Comparison of ENCODE assay signal across 8 cellular contexts in genomic region chr16:75288596-75289120, GRCh38. TPM values are rescaled to one million over a fixed set of nuclear protein-coding genes. Genes with fewer than 3 reads are reported as not detected.
DNase-seq lines count a peak whose midpoint lies in the region; ATAC-seq, FAIRE-seq and TF ChIP-seq lines count a peak whose summit lies in the region.

No MANE protein-coding gene starts in this region.

- H3K4me1 ChIP-seq in astrocyte (ENCODE audit: insufficient read depth, low read length), result peaks cover 6% of the 10 kb centered on the region
- peaks cover 0 to 32% (median 22%) of the 10 kb centered on the region in 6 donors for H3K4me1 ChIP-seq in spleen

- H3K27ac ChIP-seq in CD4-positive, alpha-beta T cell (ENCODE audit: low read depth, low read length), result no peak overlapping the region
- no peak overlapping the region for H3K27ac ChIP-seq in astrocyte (ENCODE audit: low read depth, low read length)
- peak overlapping the region in 7 of 8 donors; percentile 72 to 86 (median 77) for H3K27ac ChIP-seq in spleen

- intact Hi-C loops in CD4-positive, alpha-beta T cell (cut with DNase I, micrococcal nuclease), result no loop called here
- intact Hi-C loops in spleen (cut with DNase I; ENCODE audit: low total_unique reads), result no loop called here

- H3K27ac Mint-ChIP-seq in CD4-positive, alpha-beta T cell, result no peak overlapping the region
- H3K27ac Mint-ChIP-seq in astrocyte (ENCODE audit: unreplicated experiment), result peak overlapping the region; percentile 23

- no peak for TF ChIP-seq CTCF in CD4-positive, alpha-beta T cell (IDR thresholded peaks at IDR 0.05)
- TF ChIP-seq CTCF in astrocyte (IDR thresholded peaks at IDR 0.05; ENCODE audit: insufficient read depth, low read depth, low read length) (no peak), spleen (IDR thresholded peaks at IDR 0.05 in 8 of 11, conservative IDR thresholded peaks at IDR 0.05 in 3 of 11) (no peak)

- DNase-seq in CD4-positive, alpha-beta T cell, result peak; percentile 21 to 60 (median 43)
- DNase-seq in T-helper 2 cell, result peak in 4 of 5 experiments; percentile 32 to 84 (median 59)
- no peak for DNase-seq in astrocyte (ENCODE audit: low read depth)
- DNase-seq in spleen, result peak; percentile 77
- DNase-seq in mesenteric fat pad (ENCODE audit: low spot score), result no peak
- DNase-seq in NCI-H146 treated with DMSO at 0.1 percent for 48 hours (lab: John Stamatoyannopoulos, UW; ENCODE audit: unreplicated experiment), result no peak
- DNase-seq in HK-2 (ENCODE audit: unreplicated experiment), result no peak

- H3K4me3 ChIP-seq in astrocyte (ENCODE audit: insufficient read depth, low read depth, low read length), result no peak overlapping the region
- H3K4me3 ChIP-seq in spleen, result no peak overlapping the region

- H3K4me1 Mint-ChIP-seq in CD4-positive, alpha-beta T cell (ENCODE audit: low read depth), result peaks cover 15% of the 10 kb centered on the region
- peaks cover 10% of the 10 kb centered on the region for H3K4me1 Mint-ChIP-seq in astrocyte (ENCODE audit: low read depth, unreplicated experiment)

- no peak overlapping the region for H2AFZ ChIP-seq in astrocyte (ENCODE audit: low read depth, low read length)

- no peak overlapping the region for H3K9ac ChIP-seq in astrocyte (ENCODE audit: low read length)

- no peak overlapping the region for H3K4me2 ChIP-seq in astrocyte (ENCODE audit: low read length)

- H3K79me2 ChIP-seq in astrocyte (ENCODE audit: insufficient read depth, low read length), result no peaks in the 10 kb centered on the region

- 47 to 66% (median 60%) methylated on average over 10 of the region's 10 CpGs for WGBS in spleen, 5 donors

- ATAC-seq in CD4-positive, alpha-beta T cell (ENCODE audit: poor library complexity), result peak; percentile 93
- ATAC-seq in GM21367 (IDR thresholded peaks at IDR 0.05; ENCODE audit: unreplicated experiment), result no peak

- H3K27me3 Mint-ChIP-seq in CD4-positive, alpha-beta T cell, result peaks cover 13% of the 10 kb centered on the region
- H3K27me3 Mint-ChIP-seq in astrocyte (ENCODE audit: low read depth, unreplicated experiment), result no peaks in the 10 kb centered on the region

- H3K36me3 Mint-ChIP-seq in CD4-positive, alpha-beta T cell (ENCODE audit: low read depth), result peaks cover 45% of the 10 kb centered on the region
- peaks cover 20% of the 10 kb centered on the region for H3K36me3 Mint-ChIP-seq in astrocyte (ENCODE audit: low read depth, unreplicated experiment)

- no peaks in the 10 kb centered on the region for H3K9me3 ChIP-seq in CD4-positive, alpha-beta T cell (ENCODE audit: control insufficient read depth, low read length)
- H3K9me3 ChIP-seq in astrocyte (ENCODE audit: insufficient read depth, low read depth, low read length) (no peaks in the 10 kb centered on the region), spleen (no peaks in the 10 kb centered on the region)

- H3K36me3 ChIP-seq in astrocyte (ENCODE audit: insufficient read depth, low read length), result peaks cover 5% of the 10 kb centered on the region
- peaks cover 0 to 41% (median 19%) of the 10 kb centered on the region in 6 donors for H3K36me3 ChIP-seq in spleen

- TF ChIP-seq POLR2A in spleen (IDR thresholded peaks at IDR 0.05), result no peak

- peak overlapping the region; percentile 34 for H3K4me3 Mint-ChIP-seq in CD4-positive, alpha-beta T cell
- H3K4me3 Mint-ChIP-seq in astrocyte (ENCODE audit: unreplicated experiment), result no peak overlapping the region

- POLR2A ChIA-PET in CD4-positive, alpha-beta T cell (lab: Charles Lee), result no interaction called here

- no peaks in the 10 kb centered on the region for H3K9me3 Mint-ChIP-seq in CD4-positive, alpha-beta T cell
- H3K9me3 Mint-ChIP-seq in astrocyte (ENCODE audit: unreplicated experiment), result no peaks in the 10 kb centered on the region

- CTCF ChIA-PET in CD4-positive, alpha-beta T cell (lab: Charles Lee), result no interaction called here

- no peak for FAIRE-seq in astrocyte (lab: Jason Lieb, UNC)

- no peaks in the 10 kb centered on the region for H3K27me3 ChIP-seq in CD4-positive, alpha-beta T cell (ENCODE audit: control insufficient read depth, insufficient read depth, low read length)
- H3K27me3 ChIP-seq in astrocyte (ENCODE audit: insufficient read depth, low read length), result no peaks in the 10 kb centered on the region
- H3K27me3 ChIP-seq in spleen (replicated peaks in 1 of 7), result peaks cover 0 to 7% (median 0%) of the 10 kb centered on the region in 7 donors

- H4K20me1 ChIP-seq in astrocyte (ENCODE audit: insufficient read depth, low read length), result no peaks in the 10 kb centered on the region

RNA-seq across cellular contexts. Expression of gene BCAR1, which starts 37.2 kb away (rescaled TPM):
- under 1 TPM; 0.08 to 0.17 TPM for total RNA-seq in CD4-positive, alpha-beta T cell
- 241 and 296 TPM in 2 replicates for total RNA-seq in astrocyte
- total RNA-seq in spleen, result 100 to 1,000 TPM in 3 of 7 donors, 10 to 100 TPM in 4; 62.2 to 164 (median 79.8) TPM
- 10 to 100 TPM; 14.6 to 71.2 (median 29.7) TPM for polyA plus RNA-seq in spleen
- 86.5 TPM for total RNA-seq in mesenteric fat pad

Comparison
In these comparisons a context has a peak if more than half of its experiments do, and no peak if none do; other contexts are left out.
1. DNase-seq: peak in CD4-positive, alpha-beta T cell (10 of 10), T-helper 2 cell (4 of 5) and spleen (single experiment); none in astrocyte (single experiment), mesenteric fat pad (single experiment), NCI-H146 treated with DMSO at 0.1 percent for 48 hours (single experiment) and HK-2 (single experiment).
2. H3K27ac ChIP-seq: peak in spleen (7 of 8); none in CD4-positive, alpha-beta T cell (single experiment) and astrocyte (single experiment).
3. RNA of gene BCAR1, which starts 37.2 kb away (total RNA-seq): 241 to 296 TPM in astrocyte, 86.5 TPM in mesenteric fat pad (single experiment) and 62.2 to 164 TPM in spleen; 0.08 to 0.17 TPM in CD4-positive, alpha-beta T cell; every median in the first group is over 10 times any median in the second.